ENCODE assay signal across 16 cellular contexts in the genomic region with DNA sequence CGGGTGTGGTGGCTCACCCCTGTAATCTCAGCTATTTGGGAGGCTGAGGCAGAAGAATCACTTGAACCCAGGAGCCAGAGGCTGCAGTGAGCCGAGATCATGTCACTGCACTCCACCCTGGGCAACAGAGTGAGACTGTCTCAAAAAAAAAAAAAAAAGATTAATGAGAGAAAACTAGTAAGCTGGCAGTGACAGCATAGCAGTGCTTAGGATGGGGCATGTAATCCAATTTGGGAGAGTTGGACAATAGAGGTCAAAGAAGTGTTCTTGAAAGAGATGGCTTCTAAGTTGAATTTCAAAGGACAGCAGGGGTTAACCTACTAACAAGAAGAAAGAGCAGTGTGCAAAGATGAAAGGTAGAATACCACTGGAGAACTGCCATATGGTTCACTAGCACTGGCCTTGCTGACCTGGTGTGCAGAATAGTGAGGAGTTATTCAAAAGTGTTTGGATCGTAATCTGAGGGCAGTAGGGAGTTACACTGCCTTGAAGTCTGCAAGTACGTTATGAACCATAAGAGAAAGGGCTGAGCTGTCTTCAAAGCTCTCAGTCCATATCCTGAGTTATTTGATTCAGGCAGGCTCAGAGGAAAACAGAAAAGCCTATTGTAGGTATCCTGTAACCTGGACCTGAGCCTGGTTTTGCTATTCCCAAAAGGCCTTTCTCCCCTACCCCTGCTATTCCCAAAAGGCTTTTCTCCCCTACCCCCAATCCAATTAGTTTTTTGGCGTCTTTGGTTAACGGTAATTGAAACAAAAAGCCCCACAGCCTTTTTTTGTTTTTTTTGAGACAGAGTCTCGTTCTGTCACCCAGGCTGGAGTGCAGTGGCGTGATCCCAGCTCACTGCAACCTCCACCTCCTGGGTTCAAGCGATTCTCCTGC. TPM values are rescaled to one million over a fixed set of nuclear protein-coding genes. Genes with fewer than 3 reads are reported as not detected.
DNase-seq lines count a peak whose midpoint lies in the region; ATAC-seq and TF ChIP-seq lines count a peak whose summit lies in the region.
"Had no signal": no experiment of that assay in that cellular context is flagged by ENCODE, and none has a peak within 500 bp of the region (broad histone marks: within the 10 kb centered on the region; RNA-seq: fewer than 3 reads in every experiment).

No MANE protein-coding gene starts in this region.

- H3K27ac ChIP-seq in cardiac muscle cell (peak overlapping the region; percentile 26), thyroid gland (peak overlapping the region in 1 of 3 donors; percentile 8)
- H3K27ac ChIP-seq: prostate gland, thoracic aorta had no signal

- H3K4me3 Mint-ChIP-seq in brain (peak overlapping the region; percentile 13 to 96 (median 62)), type B pancreatic cell (peak overlapping the region; percentile 8)

- peaks cover 49% of the 10 kb centered on the region for H3K36me3 Mint-ChIP-seq in brain
- H3K36me3 Mint-ChIP-seq in type B pancreatic cell: peaks cover 13% of the 10 kb centered on the region

- no peak for TF ChIP-seq CTCF in cardiac muscle cell (IDR thresholded peaks at IDR 0.05; ENCODE audit: low read depth, low read length)
- TF ChIP-seq CTCF in brain (conservative IDR thresholded peaks at IDR 0.05): no peak
- no peak for TF ChIP-seq CTCF in type B pancreatic cell (conservative IDR thresholded peaks at IDR 0.05)
- no peak for TF ChIP-seq CTCF in thyroid gland (IDR thresholded peaks at IDR 0.05)

- H3K27me3 ChIP-seq in cardiac muscle cell (no peaks in the 10 kb centered on the region), thyroid gland (no peaks in the 10 kb centered on the region)
- H3K27me3 ChIP-seq: MG63 had no signal

- H3K4me3 ChIP-seq in cardiac muscle cell (no peak overlapping the region), thyroid gland (replicated peaks in 1 of 3) (no peak overlapping the region)
- H3K4me3 ChIP-seq: MG63, prostate gland, thoracic aorta had no signal

- H3K27me3 Mint-ChIP-seq in brain: peaks cover 5% of the 10 kb centered on the region
- H3K27me3 Mint-ChIP-seq in type B pancreatic cell: no peaks in the 10 kb centered on the region

- H3K36me3 ChIP-seq in cardiac muscle cell (peaks cover 24% of the 10 kb centered on the region), thyroid gland (peaks cover 14 to 19% of the 10 kb centered on the region in 2 donors)
- H3K36me3 ChIP-seq: prostate gland had no signal

- H3K9me3 ChIP-seq in cardiac muscle cell (ENCODE audit: low read depth) (no peaks in the 10 kb centered on the region), thyroid gland (no peaks in the 10 kb centered on the region)
- H3K9me3 ChIP-seq: MG63, prostate gland, thoracic aorta had no signal

- peak overlapping the region in 4 of 5 experiments; percentile 7 to 73 (median 47) for H3K27ac Mint-ChIP-seq in brain
- no peak overlapping the region for H3K27ac Mint-ChIP-seq in type B pancreatic cell

- peaks cover 0 to 18% (median 0%) of the 10 kb centered on the region in 5 experiments for H3K9me3 Mint-ChIP-seq in brain
- no peaks in the 10 kb centered on the region for H3K9me3 Mint-ChIP-seq in type B pancreatic cell

- DNase-seq in cardiac muscle cell (ENCODE audit: low read depth in 1 of 2, low spot score in 1 of 2) (no peak), Right ventricle myocardium inferior (ENCODE audit: missing footprints) (no peak), NCI-H69 (lab: John Stamatoyannopoulos, UW) (peak; percentile 48), type B pancreatic cell (ENCODE audit: extremely low spot score, unreplicated experiment) (no peak), T-helper 1 cell (no peak), thyroid gland (no peak)
- DNase-seq: activated CD4-positive, CD25-positive, alpha-beta regulatory T cell; C1 segment of cervical spinal cord; hippocampal formation; left cardiac atrium; MG63 had no signal

- TF ChIP-seq POLR2A in thyroid gland (IDR thresholded peaks at IDR 0.05): no peak

- 82 to 88% methylated on average over 9 of the region's 9 CpGs for WGBS in thyroid gland, 2 donors

- no peaks in the 10 kb centered on the region for H3K4me1 ChIP-seq in cardiac muscle cell (ENCODE audit: low read depth)
- H3K4me1 ChIP-seq in thyroid gland: peaks cover 8 to 14% of the 10 kb centered on the region in 2 donors

- H3K4me1 Mint-ChIP-seq in brain: peaks cover 64% of the 10 kb centered on the region
- peaks cover 26% of the 10 kb centered on the region for H3K4me1 Mint-ChIP-seq in type B pancreatic cell (ENCODE audit: unreplicated experiment)

- intact Hi-C loops in Right ventricle myocardium inferior (cut with DNase I): loop anchor here (5.0 kb wide), 1 partner anchor 45 kb away; a partner anchor contains a TSS
- intact Hi-C loops in thyroid gland (cut with DNase I): no loop called here

- ATAC-seq in Right ventricle myocardium inferior (no peak), HG03521 (IDR thresholded peaks at IDR 0.05; ENCODE audit: unreplicated experiment) (no peak)
- ATAC-seq: left cardiac atrium had no signal

RNA-seq across cellular contexts. Expression of a gene that starts 3.4 kb away (rescaled TPM):
- total RNA-seq in cardiac muscle cell: 32.1 and 33.9 TPM in 2 replicates
- 27.6 and 50.5 TPM in 2 replicates for polyA plus RNA-seq in cardiac muscle cell
- total RNA-seq in Right ventricle myocardium inferior: 25.4 TPM
- polyA plus RNA-seq in brain (ENCODE audit: insufficient read depth, low read depth, low replicate concordance): 23.8 TPM
- total RNA-seq in type B pancreatic cell (ENCODE audit: low replicate concordance): 61.9 and 72.8 TPM in 2 replicates
- total RNA-seq in thyroid gland: 10 to 100 TPM; 54.7 to 85.5 (median 63.6) TPM

RNA-seq across cellular contexts. Expression of a gene that starts 17.0 kb away (rescaled TPM):
- total RNA-seq in cardiac muscle cell (not detected in 2 replicates), Right ventricle myocardium inferior (not detected), type B pancreatic cell (ENCODE audit: low replicate concordance) (1.5 TPM in 1 of 2 replicates, not detected in the other), thyroid gland (not detected)
- polyA plus RNA-seq in cardiac muscle cell (not detected in 2 replicates), brain (ENCODE audit: insufficient read depth, low read depth, low replicate concordance) (2.5 TPM)
- total RNA-seq: dermis microvascular lymphatic vessel endothelial cell, left cardiac atrium, thoracic aorta had no signal

RNA-seq across cellular contexts. Expression of a gene that starts 44.3 kb away (rescaled TPM):
- total RNA-seq in cardiac muscle cell (9.0 and 9.7 TPM in 2 replicates), Right ventricle myocardium inferior (11.9 TPM), type B pancreatic cell (ENCODE audit: low replicate concordance) (16.6 and 19.2 TPM in 2 replicates), thyroid gland (10 to 100 TPM; 27.7 to 42.1 (median 33.4) TPM)
- polyA plus RNA-seq in cardiac muscle cell (15.0 and 15.8 TPM in 2 replicates), brain (ENCODE audit: insufficient read depth, low read depth, low replicate concordance) (3.4 TPM)
